In genomic region chr9:68706579-68707201, GRCh38 we compare ENCODE assay signal across 1 cellular context.
TF ChIP-seq lines count a peak whose summit lies in the region.

No MANE protein-coding gene starts in this region.

TF ChIP-seq in SK-N-SH treated with all-trans-retinoic acid at 6 μM for 48 hours, 23 proteins besides CTCF, POLR2A, EP300 and RAD21 (continued from another document):
- no peak for TF ChIP-seq TCF4 (CRISPR knock-in tag; IDR thresholded peaks at IDR 0.05; ENCODE audit: borderline replicate concordance)
- no peak for TF ChIP-seq ARNTL (CRISPR knock-in tag; IDR thresholded peaks at IDR 0.05; ENCODE audit: borderline replicate concordance, low read depth)
